ENCODE assay signal across 25 cellular contexts in genomic region chr1:164792410-164793004, GRCh38.
DNase-seq lines count a peak whose midpoint lies in the region; ATAC-seq, FAIRE-seq and TF ChIP-seq lines count a peak whose summit lies in the region.
"Had no signal": no experiment of that assay in that cellular context is flagged by ENCODE, and none has a peak within 500 bp of the region (broad histone marks: within the 10 kb centered on the region; RNA-seq: fewer than 3 reads in every experiment).

No MANE protein-coding gene starts in this region.

- no peaks in the 10 kb centered on the region for H4K20me1 ChIP-seq in osteoblast (ENCODE audit: insufficient read depth, low read length)

- no peak for TF ChIP-seq RAD21 in A549 (conservative IDR thresholded peaks at IDR 0.05 in 1 of 2, IDR thresholded peaks at IDR 0.05 in 1 of 2)

- H2AFZ ChIP-seq in osteoblast (ENCODE audit: low read length): no peak overlapping the region
- H2AFZ ChIP-seq: GM23338 had no signal

- peaks cover 32% of the 10 kb centered on the region for H3K4me1 ChIP-seq in A549
- H3K4me1 ChIP-seq in osteoblast (ENCODE audit: insufficient read depth, low read length): peaks cover 9% of the 10 kb centered on the region

- no peaks in the 10 kb centered on the region for H3K79me2 ChIP-seq in osteoblast (ENCODE audit: insufficient read depth, low read length)

- peak overlapping the region; percentile 15 to 67; a peak in 4 of 6 replicates for H3K27ac ChIP-seq in A549
- H3K27ac ChIP-seq in osteoblast (ENCODE audit: low read depth, low read length): no peak overlapping the region
- H3K27ac ChIP-seq: RWPE1 had no signal

- peaks cover 0 to 2% (median 0%) of the 10 kb centered on the region in 5 experiments for H3K9me3 Mint-ChIP-seq in brain
- peaks cover 4% of the 10 kb centered on the region for H3K9me3 Mint-ChIP-seq in type B pancreatic cell
- H3K9me3 Mint-ChIP-seq: GM23338, HFFc6 had no signal

- no peaks in the 10 kb centered on the region for H3K36me3 ChIP-seq in osteoblast (ENCODE audit: insufficient read depth, low read length)
- H3K36me3 ChIP-seq: HAP-1, MG63 had no signal

- no peak overlapping the region for H3K4me2 ChIP-seq in A549
- no peak overlapping the region for H3K4me2 ChIP-seq in osteoblast (ENCODE audit: insufficient read depth, low read length)
- H3K4me2 ChIP-seq: GM23338 had no signal

- CTCF ChIA-PET in A549 (lab: Yijun Ruan, JAX): interaction anchor here (0.6 to 1.5 kb wide), 2 partner anchors 11 to 1318 kb away, joined by 3 to 4 read pairs; no protein-coding TSS in a partner anchor

- no peak for FAIRE-seq in A549 (lab: Jason Lieb, UNC)

- H3K27me3 Mint-ChIP-seq in brain (no peaks in the 10 kb centered on the region), type B pancreatic cell (no peaks in the 10 kb centered on the region)

- peaks cover 67% of the 10 kb centered on the region for H3K4me1 Mint-ChIP-seq in brain
- H3K4me1 Mint-ChIP-seq in type B pancreatic cell (ENCODE audit: unreplicated experiment): peaks cover 51% of the 10 kb centered on the region

- H3K27ac Mint-ChIP-seq in brain (peak overlapping the region in 4 of 5 experiments; percentile 18 to 91 (median 69)), type B pancreatic cell (peak overlapping the region; percentile 73)
- H3K27ac Mint-ChIP-seq: GM23338, HFFc6 had no signal

- H3K4me3 Mint-ChIP-seq in brain (peak overlapping the region in 1 of 5 experiments; percentile 12), type B pancreatic cell (no peak overlapping the region)
- H3K4me3 Mint-ChIP-seq: GM23338, HFFc6 had no signal

- no peak for DNase-seq in A549 (ENCODE audit: low read depth in 1 of 2, low spot score in 1 of 2)
- peak; percentile 54 for DNase-seq in osteoblast (ENCODE audit: insufficient read length, low spot score, missing footprints)
- no peak for DNase-seq in type B pancreatic cell (ENCODE audit: extremely low spot score, unreplicated experiment)
- DNase-seq in foreskin fibroblast: no peak
- DNase-seq: 8988T, DMS153, DND-41, HFFc6, IMR-90, KG1, MG63, NCI-H1105 treated with DMSO at 0.1 percent for 48 hours, NCI-H146, NCI-H1930, NCI-H2107, NCI-H2227 treated with DMSO at 0.1 percent for 48 hours, NCI-H526 treated with DMSO at 0.1 percent for 48 hours, SHP77 had no signal

- H3K9me3 ChIP-seq in A549: no peaks in the 10 kb centered on the region
- no peaks in the 10 kb centered on the region for H3K9me3 ChIP-seq in osteoblast (ENCODE audit: low read depth, low read length)
- H3K9me3 ChIP-seq: HAP-1, MG63 had no signal

- no peak for TF ChIP-seq POLR2A in A549 (IDR thresholded peaks at IDR 0.05; ENCODE audit: low read length)

- POLR2A ChIA-PET in A549 (lab: Yijun Ruan, JAX): no interaction called here

- H3K36me3 Mint-ChIP-seq in brain (peaks cover 51% of the 10 kb centered on the region), type B pancreatic cell (peaks cover 44% of the 10 kb centered on the region)

- TF ChIP-seq EP300 in A549 (IDR thresholded peaks at IDR 0.05): no peak

- no peak for ATAC-seq in A549
- no peak for ATAC-seq in HG02840 (IDR thresholded peaks at IDR 0.05; ENCODE audit: low FRiP score, unreplicated experiment)
- no peak for ATAC-seq in GM18858 (IDR thresholded peaks at IDR 0.05; ENCODE audit: unreplicated experiment)
- ATAC-seq: GM23338, Panc1 had no signal

- H3K27me3 ChIP-seq in osteoblast (ENCODE audit: insufficient read depth, low read length): peaks cover 5% of the 10 kb centered on the region

- TF ChIP-seq CTCF in A549 (IDR thresholded peaks at IDR 0.05) (no peak), brain (conservative IDR thresholded peaks at IDR 0.05) (no peak), osteoblast (IDR thresholded peaks at IDR 0.05; ENCODE audit: extremely low read depth, low read depth, low read length) (no peak), type B pancreatic cell (conservative IDR thresholded peaks at IDR 0.05) (no peak), foreskin fibroblast (IDR thresholded peaks at IDR 0.05; ENCODE audit: low read depth, low read length) (no peak)

- H3K4me3 ChIP-seq in A549: no peak overlapping the region
- no peak overlapping the region for H3K4me3 ChIP-seq in osteoblast (ENCODE audit: insufficient read depth, low read length)
- no peak overlapping the region for H3K4me3 ChIP-seq in foreskin fibroblast (ENCODE audit: low read depth in 1 of 2, low read length in 2 of 2)
- H3K4me3 ChIP-seq: GM23338, HAP-1, MG63 had no signal

- 90% methylated on average over 21 of the region's 21 CpGs for WGBS in A549 (ENCODE audit: missing lambda C conversion rate)

TF ChIP-seq in A549, 52 proteins besides CTCF, POLR2A, EP300 and RAD21:
- no peak for TF ChIP-seq ZFP36 (IDR thresholded peaks at IDR 0.05; ENCODE audit: borderline replicate concordance, partially characterized antibody)
- TF ChIP-seq MAZ (IDR thresholded peaks at IDR 0.05; ENCODE audit: borderline replicate concordance, low read depth, low read length): no peak
- TF ChIP-seq CHD4 (IDR thresholded peaks at IDR 0.05; ENCODE audit: borderline replicate concordance): no peak
- TF ChIP-seq FOSB (CRISPR knock-in tag; IDR thresholded peaks at IDR 0.05): no peak
- TF ChIP-seq PHF8 (IDR thresholded peaks at IDR 0.05; ENCODE audit: borderline replicate concordance, low read depth): no peak
- TF ChIP-seq FOSL2 (IDR thresholded peaks at IDR 0.05): no peak
- no peak for TF ChIP-seq FOSL2 (CRISPR knock-in tag; IDR thresholded peaks at IDR 0.05)
- no peak for TF ChIP-seq EHF (CRISPR knock-in tag; IDR thresholded peaks at IDR 0.05)
- TF ChIP-seq ZSCAN20 (CRISPR knock-in tag; IDR thresholded peaks at IDR 0.05): no peak
- no peak for TF ChIP-seq BCL3 (IDR thresholded peaks at IDR 0.05)
- TF ChIP-seq ZC3H11A (IDR thresholded peaks at IDR 0.05): no peak
- no peak for TF ChIP-seq SMC3 (IDR thresholded peaks at IDR 0.05)
- TF ChIP-seq NPAS2 (CRISPR knock-in tag; IDR thresholded peaks at IDR 0.05; ENCODE audit: borderline replicate concordance): no peak
- TF ChIP-seq HES2 (IDR thresholded peaks at IDR 0.05): no peak
- no peak for TF ChIP-seq SREBF2 (IDR thresholded peaks at IDR 0.05)
- no peak for TF ChIP-seq MAX (IDR thresholded peaks at IDR 0.05)
- TF ChIP-seq MAFK (IDR thresholded peaks at IDR 0.05; ENCODE audit: partially characterized antibody): no peak
- TF ChIP-seq ESRRA (IDR thresholded peaks at IDR 0.05; ENCODE audit: borderline replicate concordance, low read length): no peak
- TF ChIP-seq HOXA7 (CRISPR knock-in tag; IDR thresholded peaks at IDR 0.05): no peak
- no peak for TF ChIP-seq PBX3 (IDR thresholded peaks at IDR 0.05)
- TF ChIP-seq RCOR1 (IDR thresholded peaks at IDR 0.05; ENCODE audit: low read depth, low read length): no peak
TF ChIP-seq in A549: peak in this region for 0.
